ENCODE assay signal across 2 cellular contexts in genomic region chr7:44372560-44373417, GRCh38.
TF ChIP-seq lines count a peak whose summit lies in the region.

No MANE protein-coding gene starts in this region.

TF ChIP-seq in SK-N-SH, 30 proteins besides CTCF, POLR2A, EP300 and RAD21 (continued from another document):
- TF ChIP-seq PBX3 (IDR thresholded peaks at IDR 0.05) (no peak), GABPA (IDR thresholded peaks at IDR 0.05; ENCODE audit: low read depth) (no peak), SIN3A (IDR thresholded peaks at IDR 0.05; ENCODE audit: borderline replicate concordance, low read depth, low read length) (no peak), MXI1 (IDR thresholded peaks at IDR 0.05; ENCODE audit: low read depth, low read length) (no peak), SMC3 (IDR thresholded peaks at IDR 0.05; ENCODE audit: low read depth, low read length) (no peak), TCF12 (IDR thresholded peaks at IDR 0.05) (no peak), REST (IDR thresholded peaks at IDR 0.05; ENCODE audit: low read depth, low read length) (no peak), NFIC (IDR thresholded peaks at IDR 0.05; ENCODE audit: borderline replicate concordance) (no peak), USF1 (IDR thresholded peaks at IDR 0.05; ENCODE audit: borderline replicate concordance, low read depth) (no peak), TEAD4 (IDR thresholded peaks at IDR 0.05; ENCODE audit: borderline replicate concordance, insufficient read depth) (no peak), MEF2A (IDR thresholded peaks at IDR 0.05; ENCODE audit: borderline replicate concordance, low read depth) (no peak), ELF1 (IDR thresholded peaks at IDR 0.05) (no peak), RCOR1 (IDR thresholded peaks at IDR 0.05; ENCODE audit: low read length) (no peak)

TF ChIP-seq in SK-N-SH treated with all-trans-retinoic acid at 6 μM for 48 hours, 23 proteins besides CTCF, POLR2A, EP300 and RAD21:
- TF ChIP-seq POU6F1 (CRISPR knock-in tag; IDR thresholded peaks at IDR 0.05; ENCODE audit: borderline replicate concordance, low read depth) (no peak), TCF4 (CRISPR knock-in tag; IDR thresholded peaks at IDR 0.05; ENCODE audit: borderline replicate concordance) (no peak), ZFP3 (CRISPR knock-in tag; IDR thresholded peaks at IDR 0.05) (no peak), TSHZ2 (CRISPR knock-in tag; IDR thresholded peaks at IDR 0.05) (no peak), ISL1 (CRISPR knock-in tag; IDR thresholded peaks at IDR 0.05) (no peak), ESRRG (CRISPR knock-in tag; IDR thresholded peaks at IDR 0.05) (no peak), CSRNP3 (CRISPR knock-in tag; IDR thresholded peaks at IDR 0.05) (no peak), SNAI2 (CRISPR knock-in tag; IDR thresholded peaks at IDR 0.05) (no peak), ZFP30 (CRISPR knock-in tag; IDR thresholded peaks at IDR 0.05) (no peak), PPARA (CRISPR knock-in tag; IDR thresholded peaks at IDR 0.05; ENCODE audit: borderline replicate concordance) (no peak), GLIS3 (CRISPR knock-in tag; IDR thresholded peaks at IDR 0.05) (no peak)
